Comparison of ENCODE assay signal across 1 cellular context in the genomic region with DNA sequence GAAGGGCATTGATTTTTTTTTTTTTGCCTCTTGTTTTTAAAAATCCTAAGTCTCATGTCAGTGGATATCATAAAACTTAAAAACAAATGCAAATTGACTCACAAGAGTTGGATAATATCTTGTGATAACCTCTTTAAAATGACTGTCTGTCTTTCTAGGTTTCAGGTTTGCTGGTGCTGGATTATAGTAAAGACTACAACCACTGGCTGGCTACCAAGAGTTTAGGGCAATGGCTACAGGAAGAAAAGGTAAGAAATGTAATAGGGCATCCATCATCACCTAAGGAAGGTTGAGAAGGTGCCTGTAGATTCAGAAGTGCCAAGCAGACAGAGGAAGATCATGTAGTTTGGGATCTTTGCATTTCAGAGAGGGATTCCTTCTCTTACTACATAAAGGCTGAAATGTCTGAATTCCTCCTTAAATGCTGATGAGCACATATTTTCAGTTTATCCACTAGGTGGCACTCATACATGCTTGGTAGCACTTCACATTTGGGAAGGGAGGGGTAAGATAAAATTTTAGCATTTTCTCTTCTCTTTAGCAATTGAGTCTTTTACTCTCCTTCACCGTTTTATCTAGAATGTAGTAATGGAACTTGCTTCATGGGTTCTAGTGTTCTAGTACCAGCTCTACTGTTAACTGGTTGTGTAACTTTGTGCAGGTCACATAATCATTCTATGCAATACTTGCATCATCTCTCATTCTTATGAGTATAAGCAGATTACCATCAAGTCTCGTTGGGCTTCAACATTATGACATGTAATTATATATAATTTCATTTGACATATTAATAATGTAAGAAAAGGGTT.
TF ChIP-seq lines count a peak whose summit lies in the region.

No MANE protein-coding gene starts in this region.

TF ChIP-seq in HepG2, 621 proteins besides CTCF, POLR2A, EP300 and RAD21 (continued from another document):
- TF ChIP-seq PCBP1 (IDR thresholded peaks at IDR 0.05; ENCODE audit: borderline replicate concordance, low read depth, low read length): no peak
- TF ChIP-seq ZKSCAN8 (CRISPR knock-in tag; IDR thresholded peaks at IDR 0.05; ENCODE audit: borderline replicate concordance): peak; percentile 40; the same call in 1 of the 2 replicates
- TF ChIP-seq ZBTB8A (CRISPR knock-in tag; IDR thresholded peaks at IDR 0.05; ENCODE audit: borderline replicate concordance, low read depth): no peak
- no peak for TF ChIP-seq SIN3A (IDR thresholded peaks at IDR 0.05; ENCODE audit: borderline replicate concordance, low read depth, low read length)
- peak; percentile 93 to 97 for TF ChIP-seq MAFK (conservative IDR thresholded peaks at IDR 0.05 in 1 of 2, IDR thresholded peaks at IDR 0.05 in 1 of 2; ENCODE audit: low read length in 2 of 2)
- 0 out of 4 replicates have a peak, but pooled peaks of 1 of the 2 experiments have one; percentile 17 for TF ChIP-seq KLF16 (CRISPR knock-in tag; IDR thresholded peaks at IDR 0.05)
- TF ChIP-seq ZNF441 (CRISPR knock-in tag; IDR thresholded peaks at IDR 0.05; ENCODE audit: borderline replicate concordance): no peak
- TF ChIP-seq MTF1 (CRISPR knock-in tag; IDR thresholded peaks at IDR 0.05): no peak
- no peak for TF ChIP-seq ZBTB1 (CRISPR knock-in tag; IDR thresholded peaks at IDR 0.05; ENCODE audit: borderline replicate concordance)
- TF ChIP-seq CHD2 (IDR thresholded peaks at IDR 0.05; ENCODE audit: low read depth, low read length): no peak
- TF ChIP-seq NR3C1 (CRISPR knock-in tag; IDR thresholded peaks at IDR 0.05): no peak
- TF ChIP-seq TBP (CRISPR knock-in tag; IDR thresholded peaks at IDR 0.05): no peak
- no peak for TF ChIP-seq ZFAT (CRISPR knock-in tag; conservative IDR thresholded peaks at IDR 0.05)
- no peak for TF ChIP-seq KDM3A (CRISPR knock-in tag; IDR thresholded peaks at IDR 0.05; ENCODE audit: low read depth)
- TF ChIP-seq, protein P1, sequence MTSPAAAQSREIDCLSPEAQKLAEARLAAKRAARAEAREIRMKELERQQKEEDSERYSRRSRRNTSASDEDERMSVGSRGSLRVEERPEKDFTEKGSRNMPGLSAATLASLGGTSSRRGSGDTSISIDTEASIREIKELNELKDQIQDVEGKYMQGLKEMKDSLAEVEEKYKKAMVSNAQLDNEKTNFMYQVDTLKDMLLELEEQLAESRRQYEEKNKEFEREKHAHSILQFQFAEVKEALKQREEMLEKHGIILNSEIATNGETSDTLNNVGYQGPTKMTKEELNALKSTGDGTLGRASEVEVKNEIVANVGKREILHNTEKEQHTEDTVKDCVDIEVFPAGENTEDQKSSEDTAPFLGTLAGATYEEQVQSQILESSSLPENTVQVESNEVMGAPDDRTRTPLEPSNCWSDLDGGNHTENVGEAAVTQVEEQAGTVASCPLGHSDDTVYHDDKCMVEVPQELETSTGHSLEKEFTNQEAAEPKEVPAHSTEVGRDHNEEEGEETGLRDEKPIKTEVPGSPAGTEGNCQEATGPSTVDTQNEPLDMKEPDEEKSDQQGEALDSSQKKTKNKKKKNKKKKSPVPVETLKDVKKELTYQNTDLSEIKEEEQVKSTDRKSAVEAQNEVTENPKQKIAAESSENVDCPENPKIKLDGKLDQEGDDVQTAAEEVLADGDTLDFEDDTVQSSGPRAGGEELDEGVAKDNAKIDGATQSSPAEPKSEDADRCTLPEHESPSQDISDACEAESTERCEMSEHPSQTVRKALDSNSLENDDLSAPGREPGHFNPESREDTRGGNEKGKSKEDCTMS (CRISPR knock-in tag; conservative IDR thresholded peaks at IDR 0.05): no peak
- no peak for TF ChIP-seq TBX2 (CRISPR knock-in tag; IDR thresholded peaks at IDR 0.05; ENCODE audit: borderline replicate concordance)
- peak; percentile 65 for TF ChIP-seq CEBPG (CRISPR knock-in tag; IDR thresholded peaks at IDR 0.05)
- TF ChIP-seq ZNF468 (CRISPR knock-in tag; IDR thresholded peaks at IDR 0.05): no peak
- TF ChIP-seq, protein P2, sequence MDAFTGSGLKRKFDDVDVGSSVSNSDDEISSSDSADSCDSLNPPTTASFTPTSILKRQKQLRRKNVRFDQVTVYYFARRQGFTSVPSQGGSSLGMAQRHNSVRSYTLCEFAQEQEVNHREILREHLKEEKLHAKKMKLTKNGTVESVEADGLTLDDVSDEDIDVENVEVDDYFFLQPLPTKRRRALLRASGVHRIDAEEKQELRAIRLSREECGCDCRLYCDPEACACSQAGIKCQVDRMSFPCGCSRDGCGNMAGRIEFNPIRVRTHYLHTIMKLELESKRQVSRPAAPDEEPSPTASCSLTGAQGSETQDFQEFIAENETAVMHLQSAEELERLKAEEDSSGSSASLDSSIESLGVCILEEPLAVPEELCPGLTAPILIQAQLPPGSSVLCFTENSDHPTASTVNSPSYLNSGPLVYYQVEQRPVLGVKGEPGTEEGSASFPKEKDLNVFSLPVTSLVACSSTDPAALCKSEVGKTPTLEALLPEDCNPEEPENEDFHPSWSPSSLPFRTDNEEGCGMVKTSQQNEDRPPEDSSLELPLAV (CRISPR knock-in tag; conservative IDR thresholded peaks at IDR 0.05; ENCODE audit: low read depth): no peak
- TF ChIP-seq, protein P3, sequence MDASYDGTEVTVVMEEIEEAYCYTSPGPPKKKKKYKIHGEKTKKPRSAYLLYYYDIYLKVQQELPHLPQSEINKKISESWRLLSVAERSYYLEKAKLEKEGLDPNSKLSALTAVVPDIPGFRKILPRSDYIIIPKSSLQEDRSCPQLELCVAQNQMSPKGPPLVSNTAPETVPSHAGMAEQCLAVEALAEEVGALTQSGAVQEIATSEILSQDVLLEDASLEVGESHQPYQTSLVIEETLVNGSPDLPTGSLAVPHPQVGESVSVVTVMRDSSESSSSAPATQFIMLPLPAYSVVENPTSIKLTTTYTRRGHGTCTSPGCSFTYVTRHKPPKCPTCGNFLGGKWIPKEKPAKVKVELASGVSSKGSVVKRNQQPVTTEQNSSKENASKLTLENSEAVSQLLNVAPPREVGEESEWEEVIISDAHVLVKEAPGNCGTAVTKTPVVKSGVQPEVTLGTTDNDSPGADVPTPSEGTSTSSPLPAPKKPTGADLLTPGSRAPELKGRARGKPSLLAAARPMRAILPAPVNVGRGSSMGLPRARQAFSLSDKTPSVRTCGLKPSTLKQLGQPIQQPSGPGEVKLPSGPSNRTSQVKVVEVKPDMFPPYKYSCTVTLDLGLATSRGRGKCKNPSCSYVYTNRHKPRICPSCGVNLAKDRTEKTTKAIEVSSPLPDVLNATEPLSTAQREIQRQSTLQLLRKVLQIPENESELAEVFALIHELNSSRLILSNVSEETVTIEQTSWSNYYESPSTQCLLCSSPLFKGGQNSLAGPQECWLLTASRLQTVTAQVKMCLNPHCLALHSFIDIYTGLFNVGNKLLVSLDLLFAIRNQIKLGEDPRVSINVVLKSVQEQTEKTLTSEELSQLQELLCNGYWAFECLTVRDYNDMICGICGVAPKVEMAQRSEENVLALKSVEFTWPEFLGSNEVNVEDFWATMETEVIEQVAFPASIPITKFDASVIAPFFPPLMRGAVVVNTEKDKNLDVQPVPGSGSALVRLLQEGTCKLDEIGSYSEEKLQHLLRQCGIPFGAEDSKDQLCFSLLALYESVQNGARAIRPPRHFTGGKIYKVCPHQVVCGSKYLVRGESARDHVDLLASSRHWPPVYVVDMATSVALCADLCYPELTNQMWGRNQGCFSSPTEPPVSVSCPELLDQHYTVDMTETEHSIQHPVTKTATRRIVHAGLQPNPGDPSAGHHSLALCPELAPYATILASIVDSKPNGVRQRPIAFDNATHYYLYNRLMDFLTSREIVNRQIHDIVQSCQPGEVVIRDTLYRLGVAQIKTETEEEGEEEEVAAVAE (CRISPR knock-in tag; IDR thresholded peaks at IDR 0.05; ENCODE audit: borderline replicate concordance): no peak
- TF ChIP-seq KAT8 (CRISPR knock-in tag; IDR thresholded peaks at IDR 0.05): 0 out of 2 replicates have a peak, but pooled peaks have one; percentile 18
- TF ChIP-seq, protein P4, sequence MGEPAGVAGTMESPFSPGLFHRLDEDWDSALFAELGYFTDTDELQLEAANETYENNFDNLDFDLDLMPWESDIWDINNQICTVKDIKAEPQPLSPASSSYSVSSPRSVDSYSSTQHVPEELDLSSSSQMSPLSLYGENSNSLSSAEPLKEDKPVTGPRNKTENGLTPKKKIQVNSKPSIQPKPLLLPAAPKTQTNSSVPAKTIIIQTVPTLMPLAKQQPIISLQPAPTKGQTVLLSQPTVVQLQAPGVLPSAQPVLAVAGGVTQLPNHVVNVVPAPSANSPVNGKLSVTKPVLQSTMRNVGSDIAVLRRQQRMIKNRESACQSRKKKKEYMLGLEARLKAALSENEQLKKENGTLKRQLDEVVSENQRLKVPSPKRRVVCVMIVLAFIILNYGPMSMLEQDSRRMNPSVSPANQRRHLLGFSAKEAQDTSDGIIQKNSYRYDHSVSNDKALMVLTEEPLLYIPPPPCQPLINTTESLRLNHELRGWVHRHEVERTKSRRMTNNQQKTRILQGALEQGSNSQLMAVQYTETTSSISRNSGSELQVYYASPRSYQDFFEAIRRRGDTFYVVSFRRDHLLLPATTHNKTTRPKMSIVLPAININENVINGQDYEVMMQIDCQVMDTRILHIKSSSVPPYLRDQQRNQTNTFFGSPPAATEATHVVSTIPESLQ (CRISPR knock-in tag; conservative IDR thresholded peaks at IDR 0.05): 0 out of 2 replicates have a peak, but pooled peaks have one; percentile 55
- TF ChIP-seq MAFF (IDR thresholded peaks at IDR 0.05; ENCODE audit: low read depth, low read length): peak; percentile 95
- TF ChIP-seq STAG1 (CRISPR knock-in tag; IDR thresholded peaks at IDR 0.05): peak; percentile 59
- TF ChIP-seq ZNF335 (CRISPR knock-in tag; IDR thresholded peaks at IDR 0.05): 0 out of 2 replicates have a peak, but pooled peaks have one; percentile 36
- no peak for TF ChIP-seq TRIM24 (CRISPR knock-in tag; IDR thresholded peaks at IDR 0.05)
- TF ChIP-seq JUNB (CRISPR knock-in tag; IDR thresholded peaks at IDR 0.05; ENCODE audit: borderline replicate concordance): no peak
- 0 out of 2 replicates have a peak, but pooled peaks have one; percentile 28 for TF ChIP-seq ZNF24 (IDR thresholded peaks at IDR 0.05)
- TF ChIP-seq ZNF260 (CRISPR knock-in tag; IDR thresholded peaks at IDR 0.05; ENCODE audit: borderline replicate concordance, low read depth): no peak
